In the genomic region with DNA sequence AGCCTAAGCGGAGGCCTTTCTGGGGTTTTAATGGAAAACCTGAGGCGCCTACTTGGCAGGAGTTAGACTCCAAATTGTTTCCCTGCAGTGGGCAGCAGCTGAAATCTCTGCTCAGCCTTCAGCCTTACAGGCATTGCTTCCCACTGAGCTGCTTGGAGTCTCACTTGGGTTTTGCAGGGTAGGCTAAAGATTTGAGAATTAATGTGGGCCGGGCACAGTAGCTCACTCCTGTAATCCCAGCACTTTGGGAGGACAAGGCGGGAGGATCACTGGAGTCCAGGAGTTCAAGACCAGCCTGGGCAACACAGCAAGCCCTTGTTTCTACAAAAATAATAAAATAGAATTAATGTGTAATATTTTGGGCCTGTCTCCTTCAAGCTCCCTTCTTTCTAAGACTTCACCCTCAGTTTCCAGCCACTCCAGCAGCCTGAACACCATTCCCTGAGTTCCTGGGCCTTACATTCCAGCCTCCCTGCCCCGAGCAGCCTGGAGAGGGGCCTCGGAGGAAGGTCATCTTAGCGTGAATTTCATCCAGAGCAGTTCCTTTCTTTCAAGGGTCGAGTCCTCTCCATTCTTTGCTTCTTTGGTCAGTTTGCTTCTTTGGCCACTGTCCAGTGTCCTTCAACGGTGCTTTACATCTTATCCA, we compare ENCODE assay signal across 1 cellular context.
TF ChIP-seq lines count a peak whose summit lies in the region.

No MANE protein-coding gene starts in this region.

TF ChIP-seq in GM23338, 12 proteins besides CTCF, POLR2A, EP300 and RAD21 (continued from another document):
- TF ChIP-seq, protein P1, sequence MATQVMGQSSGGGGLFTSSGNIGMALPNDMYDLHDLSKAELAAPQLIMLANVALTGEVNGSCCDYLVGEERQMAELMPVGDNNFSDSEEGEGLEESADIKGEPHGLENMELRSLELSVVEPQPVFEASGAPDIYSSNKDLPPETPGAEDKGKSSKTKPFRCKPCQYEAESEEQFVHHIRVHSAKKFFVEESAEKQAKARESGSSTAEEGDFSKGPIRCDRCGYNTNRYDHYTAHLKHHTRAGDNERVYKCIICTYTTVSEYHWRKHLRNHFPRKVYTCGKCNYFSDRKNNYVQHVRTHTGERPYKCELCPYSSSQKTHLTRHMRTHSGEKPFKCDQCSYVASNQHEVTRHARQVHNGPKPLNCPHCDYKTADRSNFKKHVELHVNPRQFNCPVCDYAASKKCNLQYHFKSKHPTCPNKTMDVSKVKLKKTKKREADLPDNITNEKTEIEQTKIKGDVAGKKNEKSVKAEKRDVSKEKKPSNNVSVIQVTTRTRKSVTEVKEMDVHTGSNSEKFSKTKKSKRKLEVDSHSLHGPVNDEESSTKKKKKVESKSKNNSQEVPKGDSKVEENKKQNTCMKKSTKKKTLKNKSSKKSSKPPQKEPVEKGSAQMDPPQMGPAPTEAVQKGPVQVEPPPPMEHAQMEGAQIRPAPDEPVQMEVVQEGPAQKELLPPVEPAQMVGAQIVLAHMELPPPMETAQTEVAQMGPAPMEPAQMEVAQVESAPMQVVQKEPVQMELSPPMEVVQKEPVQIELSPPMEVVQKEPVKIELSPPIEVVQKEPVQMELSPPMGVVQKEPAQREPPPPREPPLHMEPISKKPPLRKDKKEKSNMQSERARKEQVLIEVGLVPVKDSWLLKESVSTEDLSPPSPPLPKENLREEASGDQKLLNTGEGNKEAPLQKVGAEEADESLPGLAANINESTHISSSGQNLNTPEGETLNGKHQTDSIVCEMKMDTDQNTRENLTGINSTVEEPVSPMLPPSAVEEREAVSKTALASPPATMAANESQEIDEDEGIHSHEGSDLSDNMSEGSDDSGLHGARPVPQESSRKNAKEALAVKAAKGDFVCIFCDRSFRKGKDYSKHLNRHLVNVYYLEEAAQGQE (IDR thresholded peaks at IDR 0.05; ENCODE audit: unreplicated experiment), result no peak
- TF ChIP-seq EZH2phosphoT487 (IDR thresholded peaks at IDR 0.05; ENCODE audit: unreplicated experiment), result no peak
- no peak for TF ChIP-seq ZNF114 (CRISPR knock-in tag; IDR thresholded peaks at IDR 0.05)
- TF ChIP-seq NANOG (IDR thresholded peaks at IDR 0.05; ENCODE audit: borderline replicate concordance), result no peak
- no peak for TF ChIP-seq CREB1 (CRISPR knock-in tag; IDR thresholded peaks at IDR 0.05; ENCODE audit: low read depth)
- no peak for TF ChIP-seq POLR2AphosphoS5 (IDR thresholded peaks at IDR 0.05; ENCODE audit: low read depth)
- no peak for TF ChIP-seq STAT1 (IDR thresholded peaks at IDR 0.05; ENCODE audit: unreplicated experiment)
- TF ChIP-seq, protein P2, sequence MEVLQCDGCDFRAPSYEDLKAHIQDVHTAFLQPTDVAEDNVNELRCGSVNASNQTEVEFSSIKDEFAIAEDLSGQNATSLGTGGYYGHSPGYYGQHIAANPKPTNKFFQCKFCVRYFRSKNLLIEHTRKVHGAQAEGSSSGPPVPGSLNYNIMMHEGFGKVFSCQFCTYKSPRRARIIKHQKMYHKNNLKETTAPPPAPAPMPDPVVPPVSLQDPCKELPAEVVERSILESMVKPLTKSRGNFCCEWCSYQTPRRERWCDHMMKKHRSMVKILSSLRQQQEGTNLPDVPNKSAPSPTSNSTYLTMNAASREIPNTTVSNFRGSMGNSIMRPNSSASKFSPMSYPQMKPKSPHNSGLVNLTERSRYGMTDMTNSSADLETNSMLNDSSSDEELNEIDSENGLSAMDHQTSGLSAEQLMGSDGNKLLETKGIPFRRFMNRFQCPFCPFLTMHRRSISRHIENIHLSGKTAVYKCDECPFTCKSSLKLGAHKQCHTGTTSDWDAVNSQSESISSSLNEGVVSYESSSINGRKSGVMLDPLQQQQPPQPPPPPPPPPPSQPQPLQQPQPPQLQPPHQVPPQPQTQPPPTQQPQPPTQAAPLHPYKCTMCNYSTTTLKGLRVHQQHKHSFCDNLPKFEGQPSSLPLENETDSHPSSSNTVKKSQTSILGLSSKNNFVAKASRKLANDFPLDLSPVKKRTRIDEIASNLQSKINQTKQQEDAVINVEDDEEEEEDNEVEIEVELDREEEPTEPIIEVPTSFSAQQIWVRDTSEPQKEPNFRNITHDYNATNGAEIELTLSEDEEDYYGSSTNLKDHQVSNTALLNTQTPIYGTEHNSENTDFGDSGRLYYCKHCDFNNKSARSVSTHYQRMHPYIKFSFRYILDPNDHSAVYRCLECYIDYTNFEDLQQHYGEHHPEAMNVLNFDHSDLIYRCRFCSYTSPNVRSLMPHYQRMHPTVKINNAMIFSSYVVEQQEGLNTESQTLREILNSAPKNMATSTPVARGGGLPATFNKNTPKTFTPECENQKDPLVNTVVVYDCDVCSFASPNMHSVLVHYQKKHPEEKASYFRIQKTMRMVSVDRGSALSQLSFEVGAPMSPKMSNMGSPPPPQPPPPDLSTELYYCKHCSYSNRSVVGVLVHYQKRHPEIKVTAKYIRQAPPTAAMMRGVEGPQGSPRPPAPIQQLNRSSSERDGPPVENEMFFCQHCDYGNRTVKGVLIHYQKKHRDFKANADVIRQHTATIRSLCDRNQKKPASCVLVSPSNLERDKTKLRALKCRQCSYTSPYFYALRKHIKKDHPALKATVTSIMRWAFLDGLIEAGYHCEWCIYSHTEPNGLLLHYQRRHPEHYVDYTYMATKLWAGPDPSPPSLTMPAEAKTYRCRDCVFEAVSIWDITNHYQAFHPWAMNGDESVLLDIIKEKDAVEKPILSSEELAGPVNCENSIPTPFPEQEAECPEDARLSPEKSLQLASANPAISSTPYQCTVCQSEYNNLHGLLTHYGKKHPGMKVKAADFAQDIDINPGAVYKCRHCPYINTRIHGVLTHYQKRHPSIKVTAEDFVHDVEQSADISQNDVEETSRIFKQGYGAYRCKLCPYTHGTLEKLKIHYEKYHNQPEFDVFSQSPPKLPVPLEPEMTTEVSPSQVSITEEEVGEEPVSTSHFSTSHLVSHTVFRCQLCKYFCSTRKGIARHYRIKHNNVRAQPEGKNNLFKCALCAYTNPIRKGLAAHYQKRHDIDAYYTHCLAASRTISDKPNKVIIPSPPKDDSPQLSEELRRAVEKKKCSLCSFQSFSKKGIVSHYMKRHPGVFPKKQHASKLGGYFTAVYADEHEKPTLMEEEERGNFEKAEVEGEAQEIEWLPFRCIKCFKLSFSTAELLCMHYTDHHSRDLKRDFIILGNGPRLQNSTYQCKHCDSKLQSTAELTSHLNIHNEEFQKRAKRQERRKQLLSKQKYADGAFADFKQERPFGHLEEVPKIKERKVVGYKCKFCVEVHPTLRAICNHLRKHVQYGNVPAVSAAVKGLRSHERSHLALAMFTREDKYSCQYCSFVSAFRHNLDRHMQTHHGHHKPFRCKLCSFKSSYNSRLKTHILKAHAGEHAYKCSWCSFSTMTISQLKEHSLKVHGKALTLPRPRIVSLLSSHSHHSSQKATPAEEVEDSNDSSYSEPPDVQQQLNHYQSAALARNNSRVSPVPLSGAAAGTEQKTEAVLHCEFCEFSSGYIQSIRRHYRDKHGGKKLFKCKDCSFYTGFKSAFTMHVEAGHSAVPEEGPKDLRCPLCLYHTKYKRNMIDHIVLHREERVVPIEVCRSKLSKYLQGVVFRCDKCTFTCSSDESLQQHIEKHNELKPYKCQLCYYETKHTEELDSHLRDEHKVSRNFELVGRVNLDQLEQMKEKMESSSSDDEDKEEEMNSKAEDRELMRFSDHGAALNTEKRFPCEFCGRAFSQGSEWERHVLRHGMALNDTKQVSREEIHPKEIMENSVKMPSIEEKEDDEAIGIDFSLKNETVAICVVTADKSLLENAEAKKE (CRISPR knock-in tag; IDR thresholded peaks at IDR 0.05), result no peak
TF ChIP-seq in GM23338: peak in this region for 0.
